In the genomic region with DNA sequence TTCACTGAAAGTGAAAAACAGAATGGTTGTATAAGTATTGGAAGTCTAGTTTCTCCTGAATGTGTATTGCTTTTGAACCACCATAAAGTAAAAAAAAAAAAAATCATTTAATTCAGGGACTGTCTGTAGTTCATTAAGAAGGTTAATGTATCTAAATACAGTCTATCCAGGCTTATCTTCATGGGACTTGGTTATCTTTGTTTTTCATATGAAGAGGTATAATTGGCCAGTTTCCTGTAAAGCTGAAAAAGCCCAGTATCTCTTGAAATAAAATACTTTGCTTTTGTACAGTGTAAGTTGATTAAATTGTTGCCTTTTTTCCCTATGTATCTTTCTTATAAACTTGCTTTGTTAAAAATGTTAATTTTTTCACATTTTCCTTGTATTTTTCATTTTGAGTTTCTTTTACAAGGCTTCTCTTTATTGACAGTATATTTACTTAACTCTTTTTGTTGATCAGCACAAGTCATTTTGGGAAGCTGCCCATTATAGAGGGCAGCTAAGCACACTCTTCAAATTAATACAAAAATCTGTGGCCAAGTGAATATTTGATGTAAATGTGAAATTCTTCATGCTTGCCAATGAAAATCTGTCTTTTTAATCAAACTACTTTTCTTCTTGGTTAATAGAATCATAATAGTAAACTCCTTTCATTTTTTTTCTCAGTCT, we compare ENCODE assay signal across 11 cellular contexts.
DNase-seq lines count a peak whose midpoint lies in the region; ATAC-seq and TF ChIP-seq lines count a peak whose summit lies in the region.
"Had no signal": no experiment of that assay in that cellular context is flagged by ENCODE, and none has a peak within 500 bp of the region (broad histone marks: within the 10 kb centered on the region; RNA-seq: fewer than 3 reads in every experiment).

No MANE protein-coding gene starts in this region.

- no peak for TF ChIP-seq RAD21 in SK-N-SH (IDR thresholded peaks at IDR 0.05; ENCODE audit: low read length)

- CTCF ChIA-PET in SK-N-SH (lab: Yijun Ruan, JAX) = interaction anchor here (0.6 to 0.7 kb wide), 2 partner anchors 695 to 697 kb away, joined by 3 read pairs; no protein-coding TSS in a partner anchor

- H3K79me2 ChIP-seq in SK-N-SH (ENCODE audit: insufficient read depth) (no peaks in the 10 kb centered on the region), fibroblast of lung (ENCODE audit: control insufficient read depth, insufficient read depth, low read length) (no peaks in the 10 kb centered on the region)

- intact Hi-C loops in posterior vena cava (cut with DNase I) = no loop called here

- TF ChIP-seq CTCF in SK-N-SH (IDR thresholded peaks at IDR 0.05) = no peak
- TF ChIP-seq CTCF in fibroblast of lung (conservative IDR thresholded peaks at IDR 0.05 in 1 of 2, IDR thresholded peaks at IDR 0.05 in 1 of 2; ENCODE audit: low read depth in 1 of 2, low read length in 2 of 2) = no peak

- H3K9ac ChIP-seq in SK-N-SH (peak overlapping the region; percentile 66), fibroblast of lung (ENCODE audit: insufficient read depth, low read length) (no peak overlapping the region)

- peak overlapping the region; percentile 90 for H3K27ac Mint-ChIP-seq in stimulated activated naive CD8-positive, alpha-beta T cell treated with anti-CD3 and anti-CD28 coated beads, Interleukin-15, Interleukin-2, amounts not matched to agents 100 ng/mL and 50 ng/mL, for 24 hours
- H3K27ac Mint-ChIP-seq in stimulated activated naive CD8-positive, alpha-beta T cell treated with anti-CD3 and anti-CD28 coated beads, Interleukin-15, amount 100 ng/mL, for 72 hours = peak overlapping the region in 1 of 2 donors; percentile 15
- H3K27ac Mint-ChIP-seq: effector memory CD8-positive, alpha-beta T cell had no signal

- H3K27me3 Mint-ChIP-seq in stimulated activated naive CD8-positive, alpha-beta T cell treated with anti-CD3 and anti-CD28 coated beads, Interleukin-15, Interleukin-2, amounts not matched to agents 100 ng/mL and 50 ng/mL, for 24 hours = peaks cover 10% of the 10 kb centered on the region
- no peaks in the 10 kb centered on the region for H3K27me3 Mint-ChIP-seq in stimulated activated naive CD8-positive, alpha-beta T cell treated with anti-CD3 and anti-CD28 coated beads, Interleukin-15, amount 100 ng/mL, for 72 hours
- H3K27me3 Mint-ChIP-seq: effector memory CD8-positive, alpha-beta T cell had no signal

- DNase-seq in stimulated activated naive CD8-positive, alpha-beta T cell treated with anti-CD3 and anti-CD28 coated beads, Interleukin-15, amount 100 ng/mL, for 72 hours = no peak
- peak; percentile 10 for DNase-seq in SK-N-SH
- DNase-seq in fibroblast of lung (ENCODE audit: low read depth in 2 of 2) = no peak
- DNase-seq in ureter (ENCODE audit: low spot score) = no peak
- no peak for DNase-seq in posterior vena cava (ENCODE audit: low spot score)
- DNase-seq in NCI-H2171 treated with DMSO at 0.1 percent for 48 hours (lab: John Stamatoyannopoulos, UW) = no peak
- DNase-seq: activated effector memory CD4-positive, alpha-beta T cell treated with anti-CD3 and anti-CD28 coated beads, Interleukin-2, amount 50 U/mL, for 16 hours; effector memory CD8-positive, alpha-beta T cell; psoas muscle; upper lobe of left lung had no signal

- peaks cover 39% of the 10 kb centered on the region for H3K4me1 Mint-ChIP-seq in stimulated activated naive CD8-positive, alpha-beta T cell treated with anti-CD3 and anti-CD28 coated beads, Interleukin-15, Interleukin-2, amounts not matched to agents 100 ng/mL and 50 ng/mL, for 24 hours (ENCODE audit: low read depth)
- H3K4me1 Mint-ChIP-seq in stimulated activated naive CD8-positive, alpha-beta T cell treated with anti-CD3 and anti-CD28 coated beads, Interleukin-15, amount 100 ng/mL, for 72 hours = peaks cover 9% of the 10 kb centered on the region

- no peaks in the 10 kb centered on the region for H3K36me3 Mint-ChIP-seq in stimulated activated naive CD8-positive, alpha-beta T cell treated with anti-CD3 and anti-CD28 coated beads, Interleukin-15, Interleukin-2, amounts not matched to agents 100 ng/mL and 50 ng/mL, for 24 hours (ENCODE audit: low read depth)

- no peaks in the 10 kb centered on the region for H3K27me3 ChIP-seq in SK-N-SH (ENCODE audit: insufficient read depth)
- H3K27me3 ChIP-seq in fibroblast of lung (ENCODE audit: control insufficient read depth, insufficient read depth, low read length) = no peaks in the 10 kb centered on the region
- H3K27me3 ChIP-seq: upper lobe of left lung had no signal

- H2AFZ ChIP-seq in SK-N-SH (ENCODE audit: low read depth) (no peak overlapping the region), fibroblast of lung (ENCODE audit: low read length) (no peak overlapping the region)

- TF ChIP-seq EP300 in SK-N-SH (IDR thresholded peaks at IDR 0.05; ENCODE audit: borderline replicate concordance in 1 of 2, low read depth in 1 of 2, low read length in 1 of 2) = no peak

- H4K20me1 ChIP-seq in SK-N-SH (ENCODE audit: insufficient read depth) (no peaks in the 10 kb centered on the region), fibroblast of lung (ENCODE audit: control insufficient read depth, extremely low read depth, insufficient read depth, low read length) (no peaks in the 10 kb centered on the region)

- H3K36me3 ChIP-seq in SK-N-SH (replicated peaks in 1 of 2; ENCODE audit: control insufficient read depth in 1 of 2, insufficient read depth in 2 of 2, low read length in 1 of 2) = no peaks in the 10 kb centered on the region
- no peaks in the 10 kb centered on the region for H3K36me3 ChIP-seq in fibroblast of lung (ENCODE audit: control insufficient read depth, insufficient read depth, low read length)
- H3K36me3 ChIP-seq: upper lobe of left lung had no signal

- POLR2A ChIA-PET in SK-N-SH (lab: Yijun Ruan, JAX) = no interaction called here

- peaks cover 39% of the 10 kb centered on the region for H3F3A ChIP-seq in SK-N-SH (replicated peaks; ENCODE audit: insufficient read depth)

- peaks cover 20% of the 10 kb centered on the region for H3K9me3 Mint-ChIP-seq in stimulated activated naive CD8-positive, alpha-beta T cell treated with anti-CD3 and anti-CD28 coated beads, Interleukin-15, Interleukin-2, amounts not matched to agents 100 ng/mL and 50 ng/mL, for 24 hours
- H3K9me3 Mint-ChIP-seq in stimulated activated naive CD8-positive, alpha-beta T cell treated with anti-CD3 and anti-CD28 coated beads, Interleukin-15, amount 100 ng/mL, for 72 hours = peaks cover 0 to 18% of the 10 kb centered on the region in 2 donors

- H3K27ac ChIP-seq in SK-N-SH (ENCODE audit: low read depth in 2 of 2, low read length in 1 of 2) = peak overlapping the region in 1 of 2 experiments; percentile 99; a peak in 2 of 4 replicates
- H3K27ac ChIP-seq in fibroblast of lung (ENCODE audit: insufficient read depth, low read length) = peak overlapping the region; percentile 89
- H3K27ac ChIP-seq: psoas muscle had no signal

- H3K4me1 ChIP-seq in SK-N-SH (ENCODE audit: control insufficient read depth in 1 of 2, insufficient read depth in 2 of 2, low read depth in 1 of 2, low read length in 1 of 2) = peaks cover 8 to 25% of the 10 kb centered on the region in 2 experiments
- peaks cover 17% of the 10 kb centered on the region for H3K4me1 ChIP-seq in fibroblast of lung (ENCODE audit: control insufficient read depth, extremely low read depth, insufficient read depth, low read length)
- H3K4me1 ChIP-seq: psoas muscle had no signal

- 0 out of 2 replicates have a peak, but pooled peaks cover 4% of the 10 kb centered on the region for H3K9me3 ChIP-seq in SK-N-SH
- H3K9me3 ChIP-seq in fibroblast of lung (ENCODE audit: control insufficient read depth, insufficient read depth, low read depth, low read length) = no peaks in the 10 kb centered on the region
- H3K9me3 ChIP-seq: psoas muscle, upper lobe of left lung had no signal

- peak overlapping the region; percentile 14 for H3K4me3 Mint-ChIP-seq in stimulated activated naive CD8-positive, alpha-beta T cell treated with anti-CD3 and anti-CD28 coated beads, Interleukin-15, Interleukin-2, amounts not matched to agents 100 ng/mL and 50 ng/mL, for 24 hours
- H3K4me3 Mint-ChIP-seq in stimulated activated naive CD8-positive, alpha-beta T cell treated with anti-CD3 and anti-CD28 coated beads, Interleukin-15, amount 100 ng/mL, for 72 hours = peak overlapping the region in 1 of 2 donors; percentile 6
- H3K4me3 Mint-ChIP-seq: effector memory CD8-positive, alpha-beta T cell had no signal

- H3K4me2 ChIP-seq in SK-N-SH (no peak overlapping the region), fibroblast of lung (ENCODE audit: extremely low read depth, insufficient read depth, low read length) (no peak overlapping the region)

- H3K4me3 ChIP-seq in SK-N-SH (ENCODE audit: low read depth in 2 of 2, low read length in 1 of 2) (no peak overlapping the region), fibroblast of lung (replicated peaks in 1 of 4; ENCODE audit: control extremely low read depth in 1 of 4, insufficient read depth in 1 of 4, low read depth in 3 of 4, low read length in 4 of 4) (no peak overlapping the region)
- H3K4me3 ChIP-seq: psoas muscle, upper lobe of left lung had no signal

- ATAC-seq in stimulated activated naive CD8-positive, alpha-beta T cell treated with anti-CD3 and anti-CD28 coated beads, Interleukin-15, amount 100 ng/mL, for 72 hours = no peak
- ATAC-seq: effector memory CD8-positive, alpha-beta T cell had no signal

- H3K9me2 ChIP-seq in SK-N-SH = no peaks in the 10 kb centered on the region

TF ChIP-seq in SK-N-SH, 30 proteins besides CTCF, POLR2A, EP300 and RAD21 (continues in another document):
- TF ChIP-seq, protein P1, sequence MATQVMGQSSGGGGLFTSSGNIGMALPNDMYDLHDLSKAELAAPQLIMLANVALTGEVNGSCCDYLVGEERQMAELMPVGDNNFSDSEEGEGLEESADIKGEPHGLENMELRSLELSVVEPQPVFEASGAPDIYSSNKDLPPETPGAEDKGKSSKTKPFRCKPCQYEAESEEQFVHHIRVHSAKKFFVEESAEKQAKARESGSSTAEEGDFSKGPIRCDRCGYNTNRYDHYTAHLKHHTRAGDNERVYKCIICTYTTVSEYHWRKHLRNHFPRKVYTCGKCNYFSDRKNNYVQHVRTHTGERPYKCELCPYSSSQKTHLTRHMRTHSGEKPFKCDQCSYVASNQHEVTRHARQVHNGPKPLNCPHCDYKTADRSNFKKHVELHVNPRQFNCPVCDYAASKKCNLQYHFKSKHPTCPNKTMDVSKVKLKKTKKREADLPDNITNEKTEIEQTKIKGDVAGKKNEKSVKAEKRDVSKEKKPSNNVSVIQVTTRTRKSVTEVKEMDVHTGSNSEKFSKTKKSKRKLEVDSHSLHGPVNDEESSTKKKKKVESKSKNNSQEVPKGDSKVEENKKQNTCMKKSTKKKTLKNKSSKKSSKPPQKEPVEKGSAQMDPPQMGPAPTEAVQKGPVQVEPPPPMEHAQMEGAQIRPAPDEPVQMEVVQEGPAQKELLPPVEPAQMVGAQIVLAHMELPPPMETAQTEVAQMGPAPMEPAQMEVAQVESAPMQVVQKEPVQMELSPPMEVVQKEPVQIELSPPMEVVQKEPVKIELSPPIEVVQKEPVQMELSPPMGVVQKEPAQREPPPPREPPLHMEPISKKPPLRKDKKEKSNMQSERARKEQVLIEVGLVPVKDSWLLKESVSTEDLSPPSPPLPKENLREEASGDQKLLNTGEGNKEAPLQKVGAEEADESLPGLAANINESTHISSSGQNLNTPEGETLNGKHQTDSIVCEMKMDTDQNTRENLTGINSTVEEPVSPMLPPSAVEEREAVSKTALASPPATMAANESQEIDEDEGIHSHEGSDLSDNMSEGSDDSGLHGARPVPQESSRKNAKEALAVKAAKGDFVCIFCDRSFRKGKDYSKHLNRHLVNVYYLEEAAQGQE (IDR thresholded peaks at IDR 0.05; ENCODE audit: low read depth, low read length) = no peak
